Comparison of ENCODE assay signal across 21 cellular contexts in genomic region chr10:3748484-3748883, GRCh38. TPM values are rescaled to one million over a fixed set of nuclear protein-coding genes. Genes with fewer than 3 reads are reported as not detected.
DNase-seq lines count a peak whose midpoint lies in the region; ATAC-seq and TF ChIP-seq lines count a peak whose summit lies in the region.
"Had no signal": no experiment of that assay in that cellular context is flagged by ENCODE, and none has a peak within 500 bp of the region (broad histone marks: within the 10 kb centered on the region; RNA-seq: fewer than 3 reads in every experiment).

No MANE protein-coding gene starts in this region.

- peak; percentile 38 for DNase-seq in NCI-H748 (lab: John Stamatoyannopoulos, UW; ENCODE audit: unreplicated experiment)
- DNase-seq in NCI-H748 treated with DMSO at 0.1 percent for 48 hours (lab: John Stamatoyannopoulos, UW), result no peak
- DNase-seq in KBM-7, result peak; percentile 20
- no peak for DNase-seq in gastrocnemius medialis
- DNase-seq in MG63, result no peak
- DNase-seq in HK-2 (ENCODE audit: unreplicated experiment), result no peak
- DNase-seq: activated CD4-positive, alpha-beta memory T cell treated with anti-CD3 and anti-CD28 coated beads, Interleukin-2, amount 10 ng/mL, durations not matched to agents 7 days and 5 days; activated naive CD8-positive, alpha-beta T cell treated with anti-CD3 and anti-CD28 coated beads for 36 hours; BE2C; Calu3; erythroblast; GM23248; NCI-H2171 treated with DMSO at 0.1 percent for 48 hours; NCI-H526 treated with DMSO at 0.1 percent for 48 hours; occipital lobe; stimulated activated naive CD4-positive, alpha-beta T cell; upper lobe of right lung had no signal

- TF ChIP-seq CTCF in gastroesophageal sphincter (IDR thresholded peaks at IDR 0.05) (no peak), gastrocnemius medialis (IDR thresholded peaks at IDR 0.05 in 4 of 5, conservative IDR thresholded peaks at IDR 0.05 in 1 of 5) (no peak)

- no peak for ATAC-seq in gastroesophageal sphincter
- no peak for ATAC-seq in gastrocnemius medialis
- ATAC-seq in GM19395 (IDR thresholded peaks at IDR 0.05; ENCODE audit: unreplicated experiment), result no peak
- ATAC-seq: sciatic nerve, upper lobe of right lung had no signal

- H3K27me3 ChIP-seq in gastroesophageal sphincter (no peaks in the 10 kb centered on the region), gastrocnemius medialis (no peaks in the 10 kb centered on the region), MG63 (no peaks in the 10 kb centered on the region)
- H3K27me3 ChIP-seq: BE2C, SJSA1, upper lobe of right lung had no signal

- H3K9me3 ChIP-seq in gastroesophageal sphincter (no peaks in the 10 kb centered on the region), gastrocnemius medialis (no peaks in the 10 kb centered on the region), MG63 (no peaks in the 10 kb centered on the region)
- H3K9me3 ChIP-seq: BE2C, SJSA1, upper lobe of right lung had no signal

- H3K4me1 ChIP-seq in gastroesophageal sphincter, result peaks cover 0 to 46% (median 23%) of the 10 kb centered on the region in 3 donors
- peaks cover 34 to 41% of the 10 kb centered on the region in 2 donors for H3K4me1 ChIP-seq in gastrocnemius medialis
- H3K4me1 ChIP-seq: SJSA1 had no signal

- in situ Hi-C loops in KBM-7 (cut with MboI; ENCODE audit: low pct_unique_long_range_greater_than_20kb, low sequenced_read_pairs), result no loop called here
- in situ Hi-C loops in gastrocnemius medialis (cut with MboI; ENCODE audit: low sequenced_read_pairs in 4 of 4), result no loop called here

- TF ChIP-seq POLR2A in gastroesophageal sphincter (IDR thresholded peaks at IDR 0.05) (no peak), gastrocnemius medialis (IDR thresholded peaks at IDR 0.05) (no peak)

- WGBS in gastroesophageal sphincter (ENCODE audit: low coverage in 1 of 2), 2 donors, result 64 to 66% methylated on average over 3 to 5 of the region's 7 CpGs

- H3K27ac ChIP-seq in gastroesophageal sphincter (peak overlapping the region; percentile 88 to 96 (median 90)), gastrocnemius medialis (peak overlapping the region; percentile 73 to 93 (median 90))
- H3K27ac ChIP-seq: GM23248, SJSA1 had no signal

- H3K4me3 ChIP-seq in gastroesophageal sphincter (no peak overlapping the region), gastrocnemius medialis (no peak overlapping the region), MG63 (no peak overlapping the region)
- H3K4me3 ChIP-seq: GM23248, SJSA1 had no signal

- no peaks in the 10 kb centered on the region for H3K36me3 ChIP-seq in gastroesophageal sphincter
- no peaks in the 10 kb centered on the region for H3K36me3 ChIP-seq in gastrocnemius medialis
- H3K36me3 ChIP-seq in MG63, result no peaks in the 10 kb centered on the region
- H3K36me3 ChIP-seq: BE2C, SJSA1, upper lobe of right lung had no signal

- TF ChIP-seq EP300 in gastroesophageal sphincter (IDR thresholded peaks at IDR 0.05), result no peak

- intact Hi-C loops in gastrocnemius medialis (cut with DNase I; ENCODE audit: low total_unique reads), result loop anchor here (2.0 to 10.0 kb wide), 5 partner anchors 34 to 1026 kb away; no protein-coding TSS in a partner anchor

RNA-seq across cellular contexts. Expression of gene KLF6, which starts 36.5 kb away (rescaled TPM):
- total RNA-seq in gastroesophageal sphincter, result 100 to 1,000 TPM in 2 of 4 donors, 10 to 100 TPM in 2; 90.3 to 113 (median 105) TPM
- total RNA-seq in gastrocnemius medialis, result 10 to 100 TPM; 23.3 to 84.7 (median 49.8) TPM
- 38.8 and 40.4 TPM in 2 replicates for total RNA-seq in MG63 (2014; rRNA removed; shearing (Covaris generic); ENCODE audit: low replicate concordance)

Comparison
In these comparisons a context has a peak if more than half of its experiments do, and no peak if none do; other contexts are left out.
1. DNase-seq: peak in NCI-H748 (single experiment) and KBM-7 (single experiment); none in NCI-H748 treated with DMSO at 0.1 percent for 48 hours (single experiment), gastrocnemius medialis (0 of 2), MG63 (single experiment) and HK-2 (single experiment).